22 cellular contexts compared by ENCODE assay signal in the genomic region with DNA sequence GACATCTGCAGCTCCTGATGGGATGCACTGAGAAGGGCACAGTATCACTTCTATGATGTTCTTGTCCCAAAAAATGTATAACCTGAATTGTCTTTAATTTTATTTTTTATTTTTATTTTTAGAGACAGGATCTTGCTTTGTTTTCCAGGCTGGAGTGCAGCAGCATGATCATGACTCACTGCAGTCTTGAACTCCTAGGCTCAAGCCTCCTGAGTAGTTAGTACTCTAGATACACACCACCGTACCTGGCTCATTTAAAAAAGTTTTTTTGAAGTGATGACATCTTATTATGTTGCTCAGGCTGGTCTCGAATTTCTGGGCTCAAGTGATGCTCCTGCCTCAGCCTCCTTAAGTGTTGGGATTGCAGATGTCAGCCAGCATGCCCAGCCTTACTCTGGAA.
DNase-seq lines count a peak whose midpoint lies in the region; ATAC-seq, FAIRE-seq and TF ChIP-seq lines count a peak whose summit lies in the region.
"Had no signal": no experiment of that assay in that cellular context is flagged by ENCODE, and none has a peak within 500 bp of the region (broad histone marks: within the 10 kb centered on the region; RNA-seq: fewer than 3 reads in every experiment).

No MANE protein-coding gene starts in this region.

- whole genome bisulfite sequencing in small intestine, 3 donors = 84 to 85% (median 85%) methylated on average over 2 of the region's 2 CpGs

- ATAC-seq in foreskin keratinocyte = peak; percentile 65
- no peak for ATAC-seq in GM19023 (IDR thresholded peaks at IDR 0.05; ENCODE audit: unreplicated experiment)
- ATAC-seq: GM12878, HepG2, Right ventricle myocardium inferior had no signal

- H3K36me3 ChIP-seq in brain microvascular endothelial cell (replicated peaks) (no peaks in the 10 kb centered on the region), small intestine (ENCODE audit: control insufficient read depth in 2 of 2, insufficient read depth in 2 of 2, low read length in 2 of 2) (peaks cover 0 to 6% of the 10 kb centered on the region in 2 donors)

- in situ Hi-C loops in brain microvascular endothelial cell (cut with HindIII; ENCODE audit: low pct_ligation_motif_present, low sequenced_read_pairs) = no loop called here

- no peak overlapping the region for H3K4me3 ChIP-seq in brain microvascular endothelial cell (ENCODE audit: low read depth, low read length)
- H3K4me3 ChIP-seq in small intestine (ENCODE audit: low read depth in 1 of 2, low read length in 2 of 2) = no peak overlapping the region
- H3K4me3 ChIP-seq: GM12878 had no signal

- H3K4me1 ChIP-seq in foreskin keratinocyte (no peaks in the 10 kb centered on the region), small intestine (ENCODE audit: control insufficient read depth in 2 of 2, insufficient read depth in 1 of 2, low read depth in 1 of 2, low read length in 1 of 2) (no peaks in the 10 kb centered on the region)
- H3K4me1 ChIP-seq: Caco-2 had no signal

- TF ChIP-seq CTCF in brain microvascular endothelial cell (IDR thresholded peaks at IDR 0.05; ENCODE audit: low read depth, low read length, missing control alignments) = no peak
- no peak for TF ChIP-seq CTCF in foreskin keratinocyte (conservative IDR thresholded peaks at IDR 0.05)

- FAIRE-seq in small intestine (lab: Jason Lieb, UNC) = no peak
- FAIRE-seq: A204.1, GM12878, H1, HepG2, RCC 7860 had no signal

- H3K27ac ChIP-seq in brain microvascular endothelial cell (no peak overlapping the region), foreskin keratinocyte (no peak overlapping the region), small intestine (ENCODE audit: low read depth in 1 of 2, low read length in 1 of 2) (no peak overlapping the region)

- peak; percentile 13 for DNase-seq in ELR (ENCODE audit: low read depth)
- peak; percentile 18 for DNase-seq in M059J (ENCODE audit: low read depth)
- peak; percentile 2 for DNase-seq in brain microvascular endothelial cell
- DNase-seq in foreskin keratinocyte = peak in 1 of 2 donors; percentile 15
- DNase-seq in iPS-NIHi7 (ENCODE audit: extremely low spot score) = no peak
- no peak for DNase-seq in stimulated activated CD4-positive, alpha-beta T cell treated with anti-CD3 and anti-CD28 coated beads, Interleukin-4, amount 100 ng/mL, for 24 hours
- no peak for DNase-seq in small intestine
- DNase-seq: Caco-2; CD4-positive, alpha-beta T cell; Karpas-422; MM.1S; NCI-H1092; NCI-H1436 treated with DMSO at 0.1 percent for 48 hours; NCI-H2029 treated with DMSO at 0.1 percent for 48 hours; NK-92 treated with Interleukin-12 subunit alpha and Interleukin-12 subunit beta, amount 100 ng/mL, for 24 hours had no signal

- no peaks in the 10 kb centered on the region for H3K27me3 ChIP-seq in brain microvascular endothelial cell (replicated peaks)
- no peaks in the 10 kb centered on the region for H3K27me3 ChIP-seq in foreskin keratinocyte
- H3K27me3 ChIP-seq in small intestine (ENCODE audit: control insufficient read depth in 2 of 2, insufficient read depth in 2 of 2, low read length in 2 of 2) = no peaks in the 10 kb centered on the region

- no peaks in the 10 kb centered on the region for H3K9me3 ChIP-seq in small intestine (ENCODE audit: control insufficient read depth, low read depth)
- H3K9me3 ChIP-seq: Caco-2 had no signal

Comparison
In these comparisons a context has a peak if more than half of its experiments do, and no peak if none do; other contexts are left out.
1. DNase-seq: peak in ELR (single experiment), M059J (single experiment) and brain microvascular endothelial cell (single experiment); none in iPS-NIHi7 (single experiment), stimulated activated CD4-positive, alpha-beta T cell treated with anti-CD3 and anti-CD28 coated beads, Interleukin-4, amount 100 ng/mL, for 24 hours (single experiment) and small intestine (single experiment).